In the genomic region with DNA sequence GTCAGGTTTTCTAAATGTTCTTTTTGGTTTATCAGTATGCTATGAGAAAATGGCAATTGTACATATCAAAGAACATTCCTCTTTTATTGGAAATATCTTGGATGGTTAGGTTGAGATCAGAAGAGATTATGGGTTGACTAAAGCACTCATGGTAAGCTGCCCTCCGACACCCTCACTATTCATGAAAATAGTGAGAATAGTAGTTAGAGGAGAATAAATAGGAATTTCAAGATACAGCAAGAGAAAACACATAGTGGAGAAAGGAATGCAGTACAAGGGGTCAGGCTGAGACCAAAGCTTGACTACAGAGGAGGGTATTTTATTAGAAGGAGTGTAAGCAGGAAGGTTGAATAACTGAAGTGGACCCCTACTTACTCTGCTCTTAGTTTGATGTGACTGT, we compare ENCODE assay signal across 18 cellular contexts.
"Had no signal": no experiment of that assay in that cellular context is flagged by ENCODE, and none has a peak within 500 bp of the region (broad histone marks: within the 10 kb centered on the region; RNA-seq: fewer than 3 reads in every experiment).

No MANE protein-coding gene starts in this region.

- H3K27ac ChIP-seq: foreskin keratinocyte, left lung, transverse colon, uterus had no signal

- H3K36me3 ChIP-seq: left lung, transverse colon, uterus had no signal

- H3K4me1 ChIP-seq: left lung, uterus had no signal

- ATAC-seq: activated CD8-positive, alpha-beta memory T cell treated with anti-CD3 and anti-CD28 coated beads, Interleukin-2, amount 10 ng/mL, durations not matched to agents 7 days and 5 days; effector memory CD8-positive, alpha-beta T cell; foreskin keratinocyte; left lung had no signal

- H3K9me3 ChIP-seq: left lung, transverse colon, uterus had no signal

- DNase-seq: activated B cell treated with CpG ODN at 0.5 μM for 24 hours; activated CD4-positive, alpha-beta memory T cell treated with anti-CD3 and anti-CD28 coated beads, Interleukin-2, amount 10 ng/mL, durations not matched to agents 7 days and 5 days; activated CD4-positive, alpha-beta T cell treated with anti-CD3 and anti-CD28 coated beads for 48 hours; activated CD8-positive, alpha-beta memory T cell treated with anti-CD3 and anti-CD28 coated beads, Interleukin-2, amount 10 ng/mL, durations not matched to agents 7 days and 5 days; activated naive CD4-positive, alpha-beta T cell; activated naive CD8-positive, alpha-beta T cell treated with anti-CD3 and anti-CD28 coated beads for 36 hours; effector memory CD8-positive, alpha-beta T cell; foreskin keratinocyte; glutamatergic neuron; hypothalamus; left lung; midbrain; posterior cingulate gyrus; retina; stimulated activated CD4-positive, alpha-beta T cell treated with anti-CD3 and anti-CD28 coated beads, Interleukin-2, amount 100 ng/mL, for 24 hours; stimulated activated naive CD4-positive, alpha-beta T cell treated with Interleukin-2 at 50 U/mL for 16 hours; transverse colon; uterus had no signal

- H3K4me3 ChIP-seq: left lung, transverse colon, uterus had no signal

- H3K27me3 ChIP-seq: foreskin keratinocyte, left lung, transverse colon, uterus had no signal
